Comparison of ENCODE assay signal across 23 cellular contexts in genomic region chr16:86765389-86766026, GRCh38.
"Had no signal": no experiment of that assay in that cellular context is flagged by ENCODE, and none has a peak within 500 bp of the region (broad histone marks: within the 10 kb centered on the region; RNA-seq: fewer than 3 reads in every experiment).

No MANE protein-coding gene starts in this region.

- H3K4me1 ChIP-seq: gastrocnemius medialis, psoas muscle had no signal

- H3K4me3 ChIP-seq: gastrocnemius medialis, ovary, psoas muscle, skin epidermis, testis, tibial artery had no signal

- H3K27me3 ChIP-seq: ovary, tibial artery had no signal

- H3K27ac ChIP-seq: epithelial cell of prostate, gastrocnemius medialis, ovary, psoas muscle, skin epidermis, testis, tibial artery had no signal

- ATAC-seq: esophagus mucosa; gastrocnemius medialis; left lobe of liver; naive thymus-derived CD8-positive, alpha-beta T cell; psoas muscle; right cardiac atrium had no signal

- DNase-seq: effector CD8-positive, alpha-beta T cell; endodermal cell; foreskin fibroblast; gastrocnemius medialis; kidney; mesendoderm; naive thymus-derived CD8-positive, alpha-beta T cell; occipital lobe; ovary; posterior cingulate gyrus; psoas muscle; right cardiac atrium; stimulated activated CD4-positive, alpha-beta T cell treated with anti-CD3 and anti-CD28 coated beads, Interleukin-15, amount 100 ng/mL, for 24 hours; stimulated activated CD4-positive, alpha-beta T cell treated with anti-CD3 and anti-CD28 coated beads, Interleukin-2, amount 100 ng/mL, for 48 hours; stimulated activated naive CD4-positive, alpha-beta T cell; substantia nigra; testis had no signal

- H3K36me3 ChIP-seq: gastrocnemius medialis, ovary, tibial artery had no signal

- H3K27ac Mint-ChIP-seq: endodermal cell; naive thymus-derived CD8-positive, alpha-beta T cell; type B pancreatic cell had no signal

- H3K9me3 ChIP-seq: gastrocnemius medialis, ovary, psoas muscle, testis, tibial artery had no signal

- H3K4me3 Mint-ChIP-seq: endodermal cell; naive thymus-derived CD8-positive, alpha-beta T cell; type B pancreatic cell had no signal
